In the genomic region with DNA sequence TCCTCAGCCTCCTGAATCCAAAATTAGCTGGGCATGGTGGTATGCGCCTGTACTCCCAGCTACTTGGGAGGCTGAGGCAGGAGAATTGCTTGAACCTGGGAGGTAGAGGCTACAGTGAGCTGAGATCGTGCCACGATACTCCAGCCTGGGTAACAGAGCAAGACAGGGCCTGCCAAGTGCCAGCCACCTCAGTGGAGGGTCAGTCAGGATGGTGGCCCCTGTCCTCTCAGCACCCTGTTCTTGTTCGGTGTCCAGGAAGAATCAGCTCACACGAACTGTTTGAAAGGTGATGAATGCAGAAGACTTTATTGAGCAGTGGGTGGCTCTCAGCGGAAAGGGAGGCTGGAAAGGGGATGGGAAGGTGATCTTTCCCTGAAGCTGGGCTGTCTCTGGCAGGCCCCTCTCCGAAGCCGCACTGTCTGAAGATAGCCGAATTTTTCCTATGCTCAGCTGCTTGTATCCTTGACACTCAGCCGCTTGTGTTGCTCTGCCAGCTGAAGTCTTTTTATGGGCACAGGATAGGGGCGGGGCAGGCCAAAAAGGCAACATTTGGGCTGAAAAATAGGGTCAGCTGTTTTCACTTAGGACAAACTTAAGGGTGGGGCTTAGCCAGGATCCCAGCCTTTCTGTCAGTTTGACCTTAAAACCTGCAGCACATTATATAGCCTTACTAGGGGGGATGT, we compare ENCODE assay signal across 12 cellular contexts. TPM values are rescaled to one million over a fixed set of nuclear protein-coding genes. Genes with fewer than 3 reads are reported as not detected.
DNase-seq lines count a peak whose midpoint lies in the region; TF ChIP-seq lines count a peak whose summit lies in the region.
"Had no signal": no experiment of that assay in that cellular context is flagged by ENCODE, and none has a peak within 500 bp of the region (broad histone marks: within the 10 kb centered on the region; RNA-seq: fewer than 3 reads in every experiment).

No MANE protein-coding gene starts in this region.

- no peaks in the 10 kb centered on the region for H3K9me2 ChIP-seq in SK-N-SH

- no peak overlapping the region for H2AFZ ChIP-seq in SK-N-SH (ENCODE audit: low read depth)

- CTCF ChIA-PET in SK-N-SH (lab: Yijun Ruan, JAX), result interaction anchor here (0.8 to 1.1 kb wide), 3 partner anchors 9 to 55 kb away, joined by 3 to 4 read pairs (median 4); no protein-coding TSS in a partner anchor

- intact Hi-C loops in posterior vena cava (cut with DNase I), result no loop called here

- TF ChIP-seq RAD21 in SK-N-SH (IDR thresholded peaks at IDR 0.05; ENCODE audit: low read length), result no peak

- H3F3A ChIP-seq in SK-N-SH (replicated peaks; ENCODE audit: insufficient read depth), result peaks cover 12% of the 10 kb centered on the region

- TF ChIP-seq CTCF in AG10803 (conservative IDR thresholded peaks at IDR 0.05; ENCODE audit: low read length) (no peak), SK-N-SH (IDR thresholded peaks at IDR 0.05) (no peak), foreskin fibroblast (IDR thresholded peaks at IDR 0.05; ENCODE audit: low read depth, low read length) (no peak)

- H3K79me2 ChIP-seq in SK-N-SH (ENCODE audit: insufficient read depth), result peaks cover 100% of the 10 kb centered on the region

- H3K36me3 ChIP-seq in SK-N-SH (replicated peaks in 1 of 2; ENCODE audit: control insufficient read depth in 1 of 2, insufficient read depth in 2 of 2, low read length in 1 of 2), result peaks cover 0 to 12% of the 10 kb centered on the region in 2 experiments

- DNase-seq in AG10803 (ENCODE audit: low read depth), result peak; percentile 81
- peak; percentile 12 for DNase-seq in SK-N-SH
- DNase-seq in foreskin fibroblast, result peak; percentile 63 to 87
- DNase-seq in posterior vena cava (ENCODE audit: low spot score), result peak; percentile 85
- no peak for DNase-seq in occipital lobe (lab: John Stamatoyannopoulos, UW)
- no peak for DNase-seq in ecto neural progenitor cell (ENCODE audit: low spot score)
- DNase-seq in NCI-H1092 (lab: John Stamatoyannopoulos, UW), result no peak
- no peak for DNase-seq in HPDE6-E6E7 (ENCODE audit: extremely low spot score)
- DNase-seq: CD4-positive, CD25-positive, alpha-beta regulatory T cell; NCI-H526; T-helper 2 cell had no signal

- WGBS in SK-N-SH (ENCODE audit: low lambda C conversion rate), result 90% methylated on average over 10 of the region's 11 CpGs

- H3K9me3 ChIP-seq in SK-N-SH, result no peaks in the 10 kb centered on the region; the same call in 1 of the 2 replicates

- H3K27me3 ChIP-seq in SK-N-SH (ENCODE audit: insufficient read depth), result no peaks in the 10 kb centered on the region

- H3K4me2 ChIP-seq in SK-N-SH, result no peak overlapping the region

- POLR2A ChIA-PET in SK-N-SH (lab: Yijun Ruan, JAX), result no interaction called here

- H3K4me3 ChIP-seq in AG10803 (ENCODE audit: low read length), result peak overlapping the region; percentile 29
- no peak overlapping the region for H3K4me3 ChIP-seq in SK-N-SH (ENCODE audit: low read depth in 2 of 2, low read length in 1 of 2)
- peak overlapping the region in 1 of 2 donors; percentile 31 for H3K4me3 ChIP-seq in foreskin fibroblast (ENCODE audit: low read depth in 1 of 2, low read length in 2 of 2)
- H3K4me3 ChIP-seq: GM12878 had no signal

- no peak overlapping the region for H3K9ac ChIP-seq in SK-N-SH

- peaks cover 99% of the 10 kb centered on the region for H4K20me1 ChIP-seq in SK-N-SH (ENCODE audit: insufficient read depth)

- TF ChIP-seq EP300 in SK-N-SH (IDR thresholded peaks at IDR 0.05; ENCODE audit: borderline replicate concordance in 1 of 2, low read depth in 1 of 2, low read length in 1 of 2), result no peak

- peaks cover 7 to 8% of the 10 kb centered on the region in 2 experiments; a peak in 2 of 4 replicates for H3K4me1 ChIP-seq in SK-N-SH (ENCODE audit: control insufficient read depth in 1 of 2, insufficient read depth in 2 of 2, low read depth in 1 of 2, low read length in 1 of 2)

- H3K27ac ChIP-seq in SK-N-SH (ENCODE audit: low read depth in 2 of 2, low read length in 1 of 2), result no peak overlapping the region; a peak in 2 of 4 replicates

TF ChIP-seq in SK-N-SH, 30 proteins besides CTCF, POLR2A, EP300 and RAD21:
- TF ChIP-seq, protein P1, sequence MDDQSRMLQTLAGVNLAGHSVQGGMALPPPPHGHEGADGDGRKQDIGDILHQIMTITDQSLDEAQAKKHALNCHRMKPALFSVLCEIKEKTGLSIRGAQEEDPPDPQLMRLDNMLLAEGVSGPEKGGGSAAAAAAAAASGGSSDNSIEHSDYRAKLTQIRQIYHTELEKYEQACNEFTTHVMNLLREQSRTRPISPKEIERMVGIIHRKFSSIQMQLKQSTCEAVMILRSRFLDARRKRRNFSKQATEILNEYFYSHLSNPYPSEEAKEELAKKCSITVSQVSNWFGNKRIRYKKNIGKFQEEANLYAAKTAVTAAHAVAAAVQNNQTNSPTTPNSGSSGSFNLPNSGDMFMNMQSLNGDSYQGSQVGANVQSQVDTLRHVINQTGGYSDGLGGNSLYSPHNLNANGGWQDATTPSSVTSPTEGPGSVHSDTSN (IDR thresholded peaks at IDR 0.05), result no peak
- TF ChIP-seq IRF3 (IDR thresholded peaks at IDR 0.05; ENCODE audit: low read depth, low read length), result no peak
- TF ChIP-seq ELF1 (IDR thresholded peaks at IDR 0.05), result no peak
- TF ChIP-seq MXI1 (IDR thresholded peaks at IDR 0.05; ENCODE audit: low read depth, low read length), result no peak
- no peak for TF ChIP-seq FOXM1 (IDR thresholded peaks at IDR 0.05; ENCODE audit: low read depth)
- TF ChIP-seq YY1 (IDR thresholded peaks at IDR 0.05; ENCODE audit: low read depth), result no peak

RNA-seq across cellular contexts. Expression of gene UBE2R2, which starts 50.9 kb away (rescaled TPM):
- 16.4 and 19.7 TPM in 2 replicates for polyA plus RNA-seq in SK-N-SH (2012; rRNA removed)
- polyA plus RNA-seq in SK-N-SH (2012; cell fraction: cytosol; rRNA removed), result 28.0 and 32.2 TPM in 2 replicates
- polyA plus RNA-seq in SK-N-SH (2012; cell fraction: nucleus; rRNA removed), result 12.2 and 18.0 TPM in 2 replicates
- total RNA-seq in posterior vena cava (10 to 100 TPM; 33.0 to 37.1 TPM), occipital lobe (22.9 TPM)

Comparison
In these comparisons a context has a peak if more than half of its experiments do, and no peak if none do; other contexts are left out.
1. DNase-seq: peak in AG10803 (single experiment), SK-N-SH (single experiment), foreskin fibroblast (2 of 2) and posterior vena cava (single experiment); none in occipital lobe (single experiment), ecto neural progenitor cell (single experiment), NCI-H1092 (single experiment) and HPDE6-E6E7 (single experiment).